Comparison of ENCODE assay signal across 8 cellular contexts in genomic region chr10:21675157-21675796, GRCh38.
A peak's percentile ranks its signal among the peaks of the same experiment; 100 is the strongest.
DNase-seq lines count a peak whose midpoint lies in the region; ATAC-seq, FAIRE-seq and TF ChIP-seq lines count a peak whose summit lies in the region.

No MANE protein-coding gene starts in this region.

- ATAC-seq in HG02970 (IDR thresholded peaks at IDR 0.05; ENCODE audit: low FRiP score, unreplicated experiment) (no peak), HG03039 (IDR thresholded peaks at IDR 0.05; ENCODE audit: unreplicated experiment) (no peak)

- POLR2A ChIA-PET in HEK293 (lab: Yijun Ruan, JAX): no interaction called here

- DNase-seq in EL: peak; percentile 41
- DNase-seq in RKO (ENCODE audit: low spot score): peak; percentile 63
- DNase-seq in bronchial epithelial cell (ENCODE audit: low read depth): peak; percentile 42
- peak; percentile 28 for DNase-seq in medulla oblongata (ENCODE audit: extremely low spot score)
- no peak for DNase-seq in uterus

- CTCF ChIA-PET in HEK293 (lab: Yijun Ruan, JAX): interaction anchor here (0.6 to 1.0 kb wide), 3 partner anchors 10 to 52 kb away, joined by 3 to 4 read pairs (median 3); no protein-coding TSS in a partner anchor

- TF ChIP-seq CTCF in HEK293 (tag by site-specific recombination; IDR thresholded peaks at IDR 0.05) (no peak), bronchial epithelial cell (IDR thresholded peaks at IDR 0.05; ENCODE audit: insufficient read depth, low read length, severe bottlenecking) (peak; percentile 69), uterus (IDR thresholded peaks at IDR 0.05) (peak; percentile 17 to 53 (median 32))

- FAIRE-seq in bronchial epithelial cell (lab: Jason Lieb, UNC): no peak

- H3K36me3 ChIP-seq in HEK293 (ENCODE audit: control insufficient read depth in 2 of 2, insufficient read depth in 1 of 2, low read length in 2 of 2): peaks cover 7 to 9% of the 10 kb centered on the region in 2 experiments
- peaks cover 2% of the 10 kb centered on the region for H3K36me3 ChIP-seq in bronchial epithelial cell (ENCODE audit: control insufficient read depth, insufficient read depth, low read length)
- no peaks in the 10 kb centered on the region for H3K36me3 ChIP-seq in uterus

- no peaks in the 10 kb centered on the region for H3K9me3 ChIP-seq in HEK293 (ENCODE audit: control insufficient read depth, insufficient read depth, low read depth, low read length)
- H3K9me3 ChIP-seq in uterus: no peaks in the 10 kb centered on the region

- H3K27me3 ChIP-seq in bronchial epithelial cell (ENCODE audit: control insufficient read depth, insufficient read depth, low read length): no peaks in the 10 kb centered on the region
- H3K27me3 ChIP-seq in uterus: no peaks in the 10 kb centered on the region

- intact Hi-C loops in uterus (cut with DNase I; ENCODE audit: low total_unique reads): no loop called here

- H3K4me1 ChIP-seq in HEK293 (ENCODE audit: control insufficient read depth, insufficient read depth, low read length) (no peaks in the 10 kb centered on the region), uterus (no peaks in the 10 kb centered on the region)

- no peak for TF ChIP-seq POLR2A in uterus (IDR thresholded peaks at IDR 0.05)

- H3K4me3 ChIP-seq in HEK293 (ENCODE audit: low read depth, low read length) (no peak overlapping the region), bronchial epithelial cell (ENCODE audit: low read depth, low read length) (no peak overlapping the region), uterus (no peak overlapping the region)

- no peak overlapping the region for H3K27ac ChIP-seq in HEK293 (ENCODE audit: extremely low read depth, low read depth, low read length)
- H3K27ac ChIP-seq in uterus: no peak overlapping the region

TF ChIP-seq in HEK293, 187 proteins besides CTCF, POLR2A, EP300 and RAD21 (continues in another document):
- no peak for TF ChIP-seq ZNF175 (tag by site-specific recombination; IDR thresholded peaks at IDR 0.05)
- TF ChIP-seq ZNF423 (tag by site-specific recombination; IDR thresholded peaks at IDR 0.05): no peak
- TF ChIP-seq, protein P1, sequence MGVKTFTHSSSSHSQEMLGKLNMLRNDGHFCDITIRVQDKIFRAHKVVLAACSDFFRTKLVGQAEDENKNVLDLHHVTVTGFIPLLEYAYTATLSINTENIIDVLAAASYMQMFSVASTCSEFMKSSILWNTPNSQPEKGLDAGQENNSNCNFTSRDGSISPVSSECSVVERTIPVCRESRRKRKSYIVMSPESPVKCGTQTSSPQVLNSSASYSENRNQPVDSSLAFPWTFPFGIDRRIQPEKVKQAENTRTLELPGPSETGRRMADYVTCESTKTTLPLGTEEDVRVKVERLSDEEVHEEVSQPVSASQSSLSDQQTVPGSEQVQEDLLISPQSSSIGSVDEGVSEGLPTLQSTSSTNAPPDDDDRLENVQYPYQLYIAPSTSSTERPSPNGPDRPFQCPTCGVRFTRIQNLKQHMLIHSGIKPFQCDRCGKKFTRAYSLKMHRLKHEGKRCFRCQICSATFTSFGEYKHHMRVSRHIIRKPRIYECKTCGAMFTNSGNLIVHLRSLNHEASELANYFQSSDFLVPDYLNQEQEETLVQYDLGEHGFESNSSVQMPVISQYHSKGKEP (tag by site-specific recombination; IDR thresholded peaks at IDR 0.05): 0 out of 2 replicates have a peak, but pooled peaks have one; percentile 32
- TF ChIP-seq PRDM1 (tag by site-specific recombination; IDR thresholded peaks at IDR 0.05): no peak
- TF ChIP-seq ZEB2 (tag by site-specific recombination; IDR thresholded peaks at IDR 0.05): no peak
- TF ChIP-seq, protein P2, sequence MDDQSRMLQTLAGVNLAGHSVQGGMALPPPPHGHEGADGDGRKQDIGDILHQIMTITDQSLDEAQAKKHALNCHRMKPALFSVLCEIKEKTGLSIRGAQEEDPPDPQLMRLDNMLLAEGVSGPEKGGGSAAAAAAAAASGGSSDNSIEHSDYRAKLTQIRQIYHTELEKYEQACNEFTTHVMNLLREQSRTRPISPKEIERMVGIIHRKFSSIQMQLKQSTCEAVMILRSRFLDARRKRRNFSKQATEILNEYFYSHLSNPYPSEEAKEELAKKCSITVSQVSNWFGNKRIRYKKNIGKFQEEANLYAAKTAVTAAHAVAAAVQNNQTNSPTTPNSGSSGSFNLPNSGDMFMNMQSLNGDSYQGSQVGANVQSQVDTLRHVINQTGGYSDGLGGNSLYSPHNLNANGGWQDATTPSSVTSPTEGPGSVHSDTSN (CRISPR knock-in tag; IDR thresholded peaks at IDR 0.05): no peak
- TF ChIP-seq SP3 (tag by site-specific recombination; IDR thresholded peaks at IDR 0.05): no peak
- no peak for TF ChIP-seq ZNF416 (tag by site-specific recombination; IDR thresholded peaks at IDR 0.05)
- TF ChIP-seq ZNF148 (tag by site-specific recombination; IDR thresholded peaks at IDR 0.05; ENCODE audit: borderline replicate concordance): no peak
- TF ChIP-seq ZNF366 (tag by site-specific recombination; conservative IDR thresholded peaks at IDR 0.05): no peak
- no peak for TF ChIP-seq ZNF530 (tag by site-specific recombination; IDR thresholded peaks at IDR 0.05; ENCODE audit: low read depth)
- TF ChIP-seq ZNF658 (tag by site-specific recombination; IDR thresholded peaks at IDR 0.05): no peak
- no peak for TF ChIP-seq ZNF404 (tag by site-specific recombination; IDR thresholded peaks at IDR 0.05)
- no peak for TF ChIP-seq ZNF214 (tag by site-specific recombination; IDR thresholded peaks at IDR 0.05; ENCODE audit: borderline replicate concordance)
- no peak for TF ChIP-seq MEIS1 (CRISPR knock-in tag; IDR thresholded peaks at IDR 0.05; ENCODE audit: borderline replicate concordance)
- TF ChIP-seq ZNF433 (tag by site-specific recombination; IDR thresholded peaks at IDR 0.05; ENCODE audit: low read depth): no peak
- TF ChIP-seq ZNF155 (tag by site-specific recombination; IDR thresholded peaks at IDR 0.05): no peak
- no peak for TF ChIP-seq ZNF341 (tag by site-specific recombination; IDR thresholded peaks at IDR 0.05; ENCODE audit: low read depth)
- no peak for TF ChIP-seq ZNF624 (tag by site-specific recombination; IDR thresholded peaks at IDR 0.05)
- TF ChIP-seq ZNF585B (tag by site-specific recombination; IDR thresholded peaks at IDR 0.05): no peak
- no peak for TF ChIP-seq ZNF169 (tag by site-specific recombination; IDR thresholded peaks at IDR 0.05)
- TF ChIP-seq ZNF791 (tag by site-specific recombination; IDR thresholded peaks at IDR 0.05): no peak
- TF ChIP-seq ZNF664 (tag by site-specific recombination; IDR thresholded peaks at IDR 0.05): 0 out of 2 replicates have a peak, but pooled peaks have one; percentile 17
- no peak for TF ChIP-seq BCL11B (tag by site-specific recombination; IDR thresholded peaks at IDR 0.05; ENCODE audit: low read depth)
- TF ChIP-seq MZF1 (tag by site-specific recombination; IDR thresholded peaks at IDR 0.05; ENCODE audit: borderline replicate concordance): peak; percentile 77; the same call in 1 of the 2 replicates
- TF ChIP-seq, protein P3, sequence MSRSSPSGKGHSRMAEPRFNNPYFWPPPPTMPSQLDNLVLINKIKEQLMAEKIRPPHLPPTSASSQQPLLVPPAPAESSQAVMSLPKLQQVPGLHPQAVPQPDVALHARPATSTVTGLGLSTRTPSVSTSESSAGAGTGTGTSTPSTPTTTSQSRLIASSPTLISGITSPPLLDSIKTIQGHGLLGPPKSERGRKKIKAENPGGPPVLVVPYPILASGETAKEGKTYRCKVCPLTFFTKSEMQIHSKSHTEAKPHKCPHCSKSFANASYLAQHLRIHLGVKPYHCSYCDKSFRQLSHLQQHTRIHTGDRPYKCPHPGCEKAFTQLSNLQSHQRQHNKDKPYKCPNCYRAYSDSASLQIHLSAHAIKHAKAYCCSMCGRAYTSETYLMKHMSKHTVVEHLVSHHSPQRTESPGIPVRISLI (tag by site-specific recombination; IDR thresholded peaks at IDR 0.05): no peak
- TF ChIP-seq ATF2 (tag by site-specific recombination; IDR thresholded peaks at IDR 0.05; ENCODE audit: low read depth): no peak
- no peak for TF ChIP-seq ZBTB17 (tag by site-specific recombination; IDR thresholded peaks at IDR 0.05)
- TF ChIP-seq ZNF580 (tag by site-specific recombination; IDR thresholded peaks at IDR 0.05): 0 out of 2 replicates have a peak, but pooled peaks have one; percentile 26
- TF ChIP-seq ZNF621 (tag by site-specific recombination; IDR thresholded peaks at IDR 0.05): no peak

Comparison
In these comparisons a context has a peak if more than half of its experiments do, and no peak if none do; other contexts are left out.
1. DNase-seq: peak in EL (single experiment), RKO (single experiment), bronchial epithelial cell (single experiment) and medulla oblongata (single experiment); none in uterus (0 of 2).